8 cellular contexts compared by ENCODE assay signal in genomic region chr2:210170442-210171303, GRCh38. TPM values are rescaled to one million over a fixed set of nuclear protein-coding genes. Genes with fewer than 3 reads are reported as not detected.
DNase-seq lines count a peak whose midpoint lies in the region; ATAC-seq and TF ChIP-seq lines count a peak whose summit lies in the region.

No MANE protein-coding gene starts in this region.

- dilution Hi-C loops in mammary epithelial cell (cut with HindIII; ENCODE audit: low sequenced_read_pairs), result no loop called here

- H3K27me3 ChIP-seq in WERI-Rb-1 (ENCODE audit: insufficient read depth, low read depth, severe bottlenecking), result no peaks in the 10 kb centered on the region
- no peaks in the 10 kb centered on the region for H3K27me3 ChIP-seq in mammary epithelial cell (ENCODE audit: insufficient read depth, low read length)
- no peaks in the 10 kb centered on the region for H3K27me3 ChIP-seq in iPS-20b (ENCODE audit: insufficient read depth, low read length)
- no peaks in the 10 kb centered on the region for H3K27me3 ChIP-seq in skeletal muscle tissue (ENCODE audit: control insufficient read depth in 3 of 3, insufficient read depth in 3 of 3, low read length in 3 of 3)

- H3K9me3 ChIP-seq in WERI-Rb-1 (ENCODE audit: severe bottlenecking), result no peaks in the 10 kb centered on the region
- no peaks in the 10 kb centered on the region for H3K9me3 ChIP-seq in mammary epithelial cell (replicated peaks; ENCODE audit: insufficient read depth, low read length)
- H3K9me3 ChIP-seq in iPS-20b (ENCODE audit: insufficient read depth, low read depth, low read length), result no peaks in the 10 kb centered on the region
- no peaks in the 10 kb centered on the region for H3K9me3 ChIP-seq in skeletal muscle tissue (ENCODE audit: control insufficient read depth in 3 of 3, low read length in 3 of 3)

- TF ChIP-seq CTCF in WERI-Rb-1 (IDR thresholded peaks at IDR 0.05; ENCODE audit: low read depth, low read length) (no peak), mammary epithelial cell (conservative IDR thresholded peaks at IDR 0.05 in 1 of 2, IDR thresholded peaks at IDR 0.05 in 1 of 2; ENCODE audit: extremely low read depth in 1 of 2, insufficient read depth in 1 of 2, low read depth in 1 of 2, low read length in 2 of 2) (peak in 1 of 2 donors; percentile 19)

- in situ Hi-C loops in ACHN (cut with HindIII; ENCODE audit: low pct_ligation_motif_present, low pct_unique_long_range_greater_than_20kb, low sequenced_read_pairs) (no loop called here), mammary epithelial cell (cut with MboI; ENCODE audit: low sequenced_read_pairs in 2 of 2) (no loop called here)

- H3K27ac ChIP-seq in WERI-Rb-1, result peak overlapping the region; percentile 100
- H3K27ac ChIP-seq in mammary epithelial cell (ENCODE audit: insufficient read depth, low read depth, low read length), result peak overlapping the region; percentile 99
- peak overlapping the region; percentile 16 for H3K27ac ChIP-seq in iPS-20b (ENCODE audit: low read length)
- H3K27ac ChIP-seq in skeletal muscle tissue (ENCODE audit: low read depth, low read length), result peak overlapping the region; percentile 97

- peaks cover 3% of the 10 kb centered on the region; the same call in 1 of the 2 replicates for H3K36me3 ChIP-seq in WERI-Rb-1
- H3K36me3 ChIP-seq in mammary epithelial cell (ENCODE audit: insufficient read depth, low read length), result no peaks in the 10 kb centered on the region
- H3K36me3 ChIP-seq in iPS-20b (ENCODE audit: insufficient read depth, low read depth, low read length), result no peaks in the 10 kb centered on the region
- H3K36me3 ChIP-seq in skeletal muscle tissue (ENCODE audit: control insufficient read depth in 3 of 3, insufficient read depth in 3 of 3, low read length in 3 of 3), result no peaks in the 10 kb centered on the region

- H3K4me1 ChIP-seq in mammary epithelial cell (ENCODE audit: insufficient read depth, low read length), result peaks cover 7% of the 10 kb centered on the region
- peaks cover 17% of the 10 kb centered on the region; the same call in 1 of the 2 replicates for H3K4me1 ChIP-seq in iPS-20b (ENCODE audit: insufficient read depth, low read length)
- peaks cover 3 to 28% (median 7%) of the 10 kb centered on the region in 3 donors for H3K4me1 ChIP-seq in skeletal muscle tissue (ENCODE audit: control insufficient read depth in 3 of 3, insufficient read depth in 3 of 3, low read length in 3 of 3)

- peak; percentile 96 for DNase-seq in ACHN
- peak; percentile 91 for DNase-seq in NCI-H2196 (lab: John Stamatoyannopoulos, UW; ENCODE audit: unreplicated experiment)
- peak; percentile 99 for DNase-seq in WERI-Rb-1
- peak; percentile 92 for DNase-seq in mammary epithelial cell

- H2AFZ ChIP-seq in mammary epithelial cell (ENCODE audit: low read depth, low read length), result peak overlapping the region; percentile 92

- ATAC-seq in GM18873 (IDR thresholded peaks at IDR 0.05; ENCODE audit: low FRiP score, unreplicated experiment) (peak; percentile 74), HG03135 (IDR thresholded peaks at IDR 0.05; ENCODE audit: unreplicated experiment) (peak; percentile 68)

- 5% methylated on average over 7 of the region's 64 CpGs for WGBS in mammary epithelial cell (ENCODE audit: low coverage, missing lambda C conversion rate)

- peaks cover 24% of the 10 kb centered on the region for H3K79me2 ChIP-seq in mammary epithelial cell (ENCODE audit: insufficient read depth, low read length)

- CTCF ChIA-PET in mammary epithelial cell (lab: Charles Lee; ENCODE audit: low non-redundant PET), result interaction anchor here (0.7 kb wide), 1 partner anchor 18 kb away, joined by 4 read pairs; no protein-coding TSS in a partner anchor

- H4K20me1 ChIP-seq in mammary epithelial cell (ENCODE audit: insufficient read depth, low read length), result no peaks in the 10 kb centered on the region

- H3K4me2 ChIP-seq in mammary epithelial cell (ENCODE audit: insufficient read depth, low read depth, low read length), result peak overlapping the region; percentile 83

- BruUV-seq in mammary epithelial cell (replicated peaks; lab: Mats Ljungman, UMichigan), result no TSS peak

- intact Hi-C loops in mammary epithelial cell (cut with micrococcal nuclease), result loop anchor here (2.0 kb wide), 2 partner anchors 98 to 168 kb away; partner anchors contain the start of gene RPE

- H3K9ac ChIP-seq in mammary epithelial cell (ENCODE audit: insufficient read depth, low read length) (peak overlapping the region; percentile 99), iPS-20b (ENCODE audit: low read depth, low read length) (peak overlapping the region; percentile 86), skeletal muscle tissue (ENCODE audit: low read depth in 1 of 3, low read length in 3 of 3) (peak overlapping the region; percentile 91 to 96 (median 94))

- H3K4me3 ChIP-seq in WERI-Rb-1 (ENCODE audit: low read depth, low read length) (peak overlapping the region; percentile 79), mammary epithelial cell (replicated peaks in 1 of 3; ENCODE audit: insufficient read depth in 1 of 3, low read depth in 2 of 3, low read length in 3 of 3) (peak overlapping the region; percentile 89 to 96 (median 89)), iPS-20b (ENCODE audit: low read length) (peak overlapping the region; percentile 99), skeletal muscle tissue (ENCODE audit: low read length in 3 of 3) (peak overlapping the region; percentile 77 to 95 (median 90))

RNA-seq across cellular contexts. Expression of gene KANSL1L, which starts 0.5 kb away (rescaled TPM):
- total RNA-seq in mammary epithelial cell, result 10 to 100 TPM in 1 of 2 donors, 1 to 10 TPM in 1; 6.1 to 12.2 TPM
- polyA plus RNA-seq in mammary epithelial cell, result 1.6 TPM
- polyA minus RNA-seq in mammary epithelial cell, result 15.8 TPM
- total RNA-seq in skeletal muscle tissue, result 88.2 TPM

RNA-seq across cellular contexts. Expression of gene ACADL, which starts 54.6 kb away (rescaled TPM):
- total RNA-seq in mammary epithelial cell (under 1 TPM in 1 of 2 donors, not detected in 1; 0.50 TPM), skeletal muscle tissue (4.7 TPM)
- 0.03 TPM for polyA plus RNA-seq in mammary epithelial cell
- not detected for polyA minus RNA-seq in mammary epithelial cell

Comparison
In these comparisons a context has a peak if more than half of its experiments do, and no peak if none do; other contexts are left out.
1. Peak in every context shown above with its lines: DNase-seq, ATAC-seq, H3K4me3 ChIP-seq and H3K27ac ChIP-seq.
2. H3K27ac ChIP-seq: peak in every context shown above with its lines; median percentile 100 in WERI-Rb-1; 99 in mammary epithelial cell; 97 in skeletal muscle tissue; 16 in iPS-20b.